In the genomic region with DNA sequence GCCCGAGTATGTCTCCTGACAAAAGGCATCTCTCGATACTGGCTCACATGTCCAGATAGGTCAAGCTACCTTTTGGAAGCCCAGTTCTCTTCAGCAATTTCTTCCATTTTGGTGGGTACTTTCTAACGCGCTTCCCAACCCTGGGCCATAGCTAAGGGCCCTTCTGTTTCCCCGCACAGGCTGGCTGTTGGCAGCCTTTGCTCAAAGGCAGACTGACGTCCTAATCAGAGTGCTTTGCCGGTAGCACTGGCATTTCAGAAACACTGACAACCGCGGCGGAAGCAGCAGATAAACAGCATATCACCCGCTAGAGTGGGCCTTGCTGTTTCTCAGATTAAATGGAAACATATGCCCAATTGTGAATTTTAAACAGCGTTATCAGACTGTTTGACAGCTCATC, we compare ENCODE assay signal across 1 cellular context.
TF ChIP-seq lines count a peak whose summit lies in the region.

No MANE protein-coding gene starts in this region.

TF ChIP-seq in GM23338, 12 proteins besides CTCF, POLR2A, EP300 and RAD21 (continued from another document):
- TF ChIP-seq ETS1 (IDR thresholded peaks at IDR 0.05) (no peak), POLR2AphosphoS5 (IDR thresholded peaks at IDR 0.05; ENCODE audit: low read depth) (no peak), EZH2 (IDR thresholded peaks at IDR 0.05; ENCODE audit: low read depth, unreplicated experiment) (no peak), NANOG (IDR thresholded peaks at IDR 0.05; ENCODE audit: borderline replicate concordance) (no peak), STAT1 (IDR thresholded peaks at IDR 0.05; ENCODE audit: unreplicated experiment) (no peak), ZNF462 (CRISPR knock-in tag; IDR thresholded peaks at IDR 0.05) (no peak), CREB1 (CRISPR knock-in tag; IDR thresholded peaks at IDR 0.05; ENCODE audit: low read depth) (no peak), REST (IDR thresholded peaks at IDR 0.05; ENCODE audit: unreplicated experiment) (no peak), JUNB (IDR thresholded peaks at IDR 0.05; ENCODE audit: unreplicated experiment) (no peak), ZNF114 (CRISPR knock-in tag; IDR thresholded peaks at IDR 0.05) (no peak)
